Comparison of ENCODE assay signal across 16 cellular contexts in the genomic region with DNA sequence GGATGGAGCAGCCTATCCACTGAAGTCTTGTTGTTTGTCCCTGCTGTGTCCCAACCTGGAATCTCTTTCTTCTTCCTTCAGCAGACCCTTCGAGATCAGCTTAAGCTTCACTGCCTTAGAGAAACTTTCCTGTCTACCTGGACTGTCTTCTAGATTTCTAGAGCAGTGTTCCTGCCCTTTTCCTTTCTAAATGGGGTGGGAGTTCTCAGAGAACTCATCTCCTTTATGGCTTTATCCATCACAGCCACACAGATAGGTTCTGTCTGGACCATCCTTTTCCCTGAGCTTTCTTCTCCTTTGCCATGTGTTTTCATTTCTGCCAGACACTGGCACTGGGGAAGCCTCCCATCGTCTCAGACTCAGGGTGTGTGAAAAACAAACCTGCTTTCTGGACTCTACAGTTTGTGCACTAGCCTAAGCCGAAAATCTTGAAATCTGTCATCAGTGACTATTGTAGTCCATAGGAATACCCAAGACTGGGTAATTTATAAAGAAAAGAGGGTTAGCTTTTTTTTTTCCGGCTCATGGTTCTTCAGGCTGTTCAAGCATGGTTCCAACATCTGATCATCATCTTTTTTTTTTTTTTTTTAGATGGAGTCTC.
DNase-seq lines count a peak whose midpoint lies in the region; ATAC-seq, FAIRE-seq and TF ChIP-seq lines count a peak whose summit lies in the region.
"Had no signal": no experiment of that assay in that cellular context is flagged by ENCODE, and none has a peak within 500 bp of the region (broad histone marks: within the 10 kb centered on the region; RNA-seq: fewer than 3 reads in every experiment).

No MANE protein-coding gene starts in this region.

- H3K9ac ChIP-seq in BLaER1 treated with 17β-estradiol and CSF1 and Interleukin-3, amounts not matched to agents 10 nM and 100 nM, result no peak overlapping the region
- H3K9ac ChIP-seq in HCT116 (ENCODE audit: low read length) (no peak overlapping the region), GM12878 (ENCODE audit: control insufficient read depth, insufficient read depth, low read length) (no peak overlapping the region)

- H2AFZ ChIP-seq in HCT116 (ENCODE audit: low read depth, low read length, poor library complexity, severe bottlenecking) (no peak overlapping the region), GM12878 (ENCODE audit: control insufficient read depth, low read depth, low read length) (no peak overlapping the region)

- ATAC-seq in HCT116 (no peak), GM12878 (no peak)

- H3K27ac ChIP-seq in BLaER1 treated with 17β-estradiol and CSF1 and Interleukin-3, amounts not matched to agents 10 nM and 100 nM, result no peak overlapping the region
- H3K27ac ChIP-seq in HCT116 (ENCODE audit: low read depth, low read length), result no peak overlapping the region
- H3K27ac ChIP-seq in GM12878 (ENCODE audit: control insufficient read depth, insufficient read depth), result no peak overlapping the region

- no peak for TF ChIP-seq RAD21 in HCT116 (IDR thresholded peaks at IDR 0.05; ENCODE audit: low read depth)
- no peak for TF ChIP-seq RAD21 in GM12878 (IDR thresholded peaks at IDR 0.05; ENCODE audit: insufficient read depth, low read depth, low read length)

- H3K9me3 ChIP-seq in BLaER1 treated with 17β-estradiol and CSF1 and Interleukin-3, amounts not matched to agents 10 nM and 100 nM (replicated peaks in 1 of 11), result peaks cover 98 to 100% (median 99%) of the 10 kb centered on the region in 11 experiments
- H3K9me3 ChIP-seq in HCT116 (ENCODE audit: control insufficient read depth in 1 of 2, insufficient read depth in 1 of 2, low read depth in 1 of 2, low read length in 2 of 2) (peaks cover 0 to 13% of the 10 kb centered on the region in 2 experiments; a peak in 1 of 4 replicates), GM12878 (replicated peaks; ENCODE audit: control insufficient read depth, insufficient read depth, low read length) (peaks cover 7% of the 10 kb centered on the region; the same call in 2 of the 3 replicates)

- RAD21 ChIA-PET in HCT116 (lab: Charles Lee; ENCODE audit: low non-redundant PET in 1 of 2, low total read pairs in 2 of 2, uncharacterized antibody in 2 of 2, unreplicated experiment in 2 of 2) (no interaction called here), GM12878 (lab: Charles Lee; ENCODE audit: unreplicated experiment) (no interaction called here)

- TF ChIP-seq CTCF in HCT116 (IDR thresholded peaks at IDR 0.05 in 2 of 3, conservative IDR thresholded peaks at IDR 0.05 in 1 of 3; ENCODE audit: borderline replicate concordance in 1 of 3, insufficient read depth in 1 of 3, low read depth in 2 of 3, low read length in 2 of 3) (no peak), GM12878 (IDR thresholded peaks at IDR 0.05 in 2 of 3, conservative IDR thresholded peaks at IDR 0.05 in 1 of 3; ENCODE audit: control insufficient read depth in 2 of 3, extremely low read depth in 1 of 3, insufficient read depth in 1 of 3, low read depth in 3 of 3, low read length in 3 of 3) (no peak)

- peak overlapping the region in 8 of 10 experiments; percentile 5 to 50 (median 24); a peak in 8 of 20 replicates for H3K4me3 ChIP-seq in BLaER1 treated with 17β-estradiol and CSF1 and Interleukin-3, amounts not matched to agents 10 nM and 100 nM
- H3K4me3 ChIP-seq in HCT116 (replicated peaks in 1 of 2; ENCODE audit: low read depth in 1 of 2, low read length in 2 of 2), result no peak overlapping the region
- no peak overlapping the region for H3K4me3 ChIP-seq in GM12878
- H3K4me3 ChIP-seq: HAP-1 had no signal

- no TSS peak for BruUV-seq in HCT116 (replicated peaks; lab: Mats Ljungman, UMichigan)
- BruUV-seq in GM12878 (replicated peaks; lab: Mats Ljungman, UMichigan), result no TSS peak

- H3K36me3 ChIP-seq in BLaER1 treated with 17β-estradiol and CSF1 and Interleukin-3, amounts not matched to agents 10 nM and 100 nM, result peaks cover 74 to 98% (median 95%) of the 10 kb centered on the region in 11 experiments
- H3K36me3 ChIP-seq in HCT116 (ENCODE audit: control insufficient read depth in 1 of 2, insufficient read depth in 2 of 2, low read length in 2 of 2), result no peaks in the 10 kb centered on the region
- no peaks in the 10 kb centered on the region for H3K36me3 ChIP-seq in GM12878 (ENCODE audit: control insufficient read depth in 2 of 2, insufficient read depth in 2 of 2, low read length in 1 of 2)
- H3K36me3 ChIP-seq: HAP-1 had no signal

- peaks cover 0 to 11% (median 3%) of the 10 kb centered on the region in 10 experiments; a peak in 4 of 20 replicates for H3K4me1 ChIP-seq in BLaER1 treated with 17β-estradiol and CSF1 and Interleukin-3, amounts not matched to agents 10 nM and 100 nM
- H3K4me1 ChIP-seq in HCT116 (ENCODE audit: control insufficient read depth in 1 of 2, insufficient read depth in 2 of 2, low read length in 2 of 2) (no peaks in the 10 kb centered on the region), GM12878 (ENCODE audit: control insufficient read depth, insufficient read depth, low read length) (no peaks in the 10 kb centered on the region)

- WGBS in GM12878 (ENCODE audit: insufficient coverage, insufficient replicate concordance, low lambda C conversion rate, missing lambda C conversion rate), result 12% methylated on average over 4 of the region's 4 CpGs

- H3K9me2 ChIP-seq in HCT116 (ENCODE audit: insufficient read depth), result no peaks in the 10 kb centered on the region

- FAIRE-seq in GM12878 (lab: Jason Lieb, UNC), result no peak
- FAIRE-seq in urothelium cell line (lab: Jason Lieb, UNC), result no peak
- FAIRE-seq: D721Med, GM12891, HTR-8/SVneo had no signal

- no peak overlapping the region for H3K4me2 ChIP-seq in BLaER1 treated with 17β-estradiol and CSF1 and Interleukin-3, amounts not matched to agents 10 nM and 100 nM
- H3K4me2 ChIP-seq in HCT116 (ENCODE audit: low read length) (no peak overlapping the region), GM12878 (ENCODE audit: control insufficient read depth, insufficient read depth) (no peak overlapping the region)

- no peaks in the 10 kb centered on the region for H3K27me3 ChIP-seq in BLaER1 treated with 17β-estradiol and CSF1 and Interleukin-3, amounts not matched to agents 10 nM and 100 nM
- H3K27me3 ChIP-seq in HCT116 (ENCODE audit: insufficient read depth, low read length), result no peaks in the 10 kb centered on the region
- H3K27me3 ChIP-seq in GM12878 (replicated peaks in 1 of 2; ENCODE audit: control insufficient read depth in 2 of 2, insufficient read depth in 2 of 2, low read length in 1 of 2), result no peaks in the 10 kb centered on the region

- DNase-seq in HCT116 (ENCODE audit: low read depth, low spot score) (no peak), GM12878 (ENCODE audit: low read depth, low spot score) (no peak), posterior vena cava (ENCODE audit: low spot score) (no peak), urothelium cell line (ENCODE audit: low spot score) (no peak), A172 (ENCODE audit: low spot score) (no peak)
- DNase-seq: AML-193; C1 segment of cervical spinal cord; CD4-positive, alpha-beta T cell; DMS153; GOT3; Kasumi-1 had no signal

- SMC1A ChIA-PET in GM12878 (lab: Charles Lee; ENCODE audit: uncharacterized antibody, unreplicated experiment), result no interaction called here

- POLR2A ChIA-PET in HCT116 (lab: Charles Lee) (no interaction called here), GM12878 (lab: Charles Lee) (no interaction called here)

- in situ Hi-C loops in GM12878 (cut with MboI), result no loop called here

- peaks cover 0 to 55% (median 0%) of the 10 kb centered on the region in 11 experiments; a peak in 10 of 22 replicates for H4K20me1 ChIP-seq in BLaER1 treated with 17β-estradiol and CSF1 and Interleukin-3, amounts not matched to agents 10 nM and 100 nM
- no peaks in the 10 kb centered on the region for H4K20me1 ChIP-seq in HCT116 (ENCODE audit: insufficient read depth)
- no peaks in the 10 kb centered on the region for H4K20me1 ChIP-seq in GM12878 (ENCODE audit: control insufficient read depth, insufficient read depth)

- H3K79me2 ChIP-seq in HCT116 (ENCODE audit: insufficient read depth, low read length) (no peaks in the 10 kb centered on the region), GM12878 (ENCODE audit: control insufficient read depth, insufficient read depth, low read length) (no peaks in the 10 kb centered on the region)

- no peak for TF ChIP-seq POLR2A in HCT116 (IDR thresholded peaks at IDR 0.05; ENCODE audit: borderline replicate concordance, extremely low read depth, insufficient read depth, insufficient read length)
- TF ChIP-seq POLR2A in GM12878 (IDR thresholded peaks at IDR 0.05; ENCODE audit: low read depth, low read length), result no peak

- intact Hi-C loops in HCT116 (cut with micrococcal nuclease) (no loop called here), GM12878 (cut with micrococcal nuclease; ENCODE audit: unreplicated experiment) (no loop called here), posterior vena cava (cut with DNase I) (no loop called here)

- CTCF ChIA-PET in HCT116 (lab: Charles Lee) (no interaction called here), GM12878 (lab: Yijun Ruan, JAX) (no interaction called here)

- TF ChIP-seq EP300 in GM12878 (IDR thresholded peaks at IDR 0.05; ENCODE audit: borderline replicate concordance in 1 of 2, control insufficient read depth in 1 of 2, low read depth in 2 of 2, low read length in 2 of 2), result no peak

TF ChIP-seq in HCT116, 20 proteins besides CTCF, POLR2A, EP300 and RAD21:
- TF ChIP-seq ELF1 (IDR thresholded peaks at IDR 0.05; ENCODE audit: borderline replicate concordance, low read depth) (no peak), ZNF274 (IDR thresholded peaks at IDR 0.05; ENCODE audit: low read depth, low read length) (peak; percentile 76), SRF (IDR thresholded peaks at IDR 0.05; ENCODE audit: low read depth) (no peak), SIN3A (IDR thresholded peaks at IDR 0.05; ENCODE audit: low read depth) (no peak), EZH2phosphoT487 (IDR thresholded peaks at IDR 0.05; ENCODE audit: borderline replicate concordance) (no peak)
TF ChIP-seq in HCT116: peak in this region for 1.

Comparison
In these comparisons a context has a peak if more than half of its experiments do, and no peak if none do; other contexts are left out.
1. H3K4me3 ChIP-seq: peak in BLaER1 treated with 17β-estradiol and CSF1 and Interleukin-3, amounts not matched to agents 10 nM and 100 nM (8 of 10); none in HCT116 (0 of 2) and GM12878 (single experiment).